ENCODE assay signal across 7 cellular contexts in the genomic region with DNA sequence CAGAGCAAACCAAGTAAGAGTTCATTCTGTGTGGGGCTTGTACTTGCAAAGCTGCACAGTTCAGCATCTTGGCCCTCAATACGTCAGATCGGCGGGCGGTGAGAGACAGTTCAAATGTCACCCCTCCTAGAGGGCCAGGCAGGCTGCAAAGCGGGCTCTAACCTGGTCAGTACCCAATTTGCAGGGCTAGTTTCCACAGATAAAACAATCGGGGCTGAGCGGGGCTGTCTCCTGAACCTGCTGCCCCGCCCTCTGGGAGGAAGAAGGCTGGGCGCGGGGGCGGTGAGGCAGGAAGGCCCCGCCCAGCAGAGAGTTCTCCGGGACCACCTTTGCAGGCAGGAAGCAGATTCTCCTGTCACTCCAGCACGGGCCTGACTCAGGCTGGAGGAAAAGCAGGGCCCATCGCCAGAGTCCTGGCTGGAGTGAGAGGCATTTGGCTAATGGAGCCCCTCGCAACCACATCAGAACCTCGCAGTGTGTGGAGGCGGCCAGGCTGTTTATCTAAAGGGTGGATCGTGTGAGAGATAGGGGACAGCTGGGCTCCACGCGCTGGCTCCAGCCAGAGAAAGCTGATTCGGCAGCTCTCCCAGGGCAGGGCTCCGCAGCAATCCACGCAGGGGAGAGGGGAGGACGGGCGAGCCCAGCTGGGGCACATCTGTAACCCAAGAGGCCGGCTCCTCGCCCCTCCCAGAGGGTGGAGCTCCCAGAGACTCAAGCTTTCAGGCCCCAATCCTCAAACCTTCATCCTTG.
A peak's percentile ranks its signal among the peaks of the same experiment; 100 is the strongest.
DNase-seq lines count a peak whose midpoint lies in the region; ATAC-seq, FAIRE-seq and TF ChIP-seq lines count a peak whose summit lies in the region.

No MANE protein-coding gene starts in this region.

- no peaks in the 10 kb centered on the region for H3K9me3 Mint-ChIP-seq in activated CD8-positive, alpha-beta memory T cell treated with anti-CD3 and anti-CD28 coated beads, Interleukin-2, amount 10 ng/mL, durations not matched to agents 7 days and 5 days (ENCODE audit: low read depth)

- no TSS peak for BruUV-seq in endothelial cell of umbilical vein (replicated peaks; lab: Mats Ljungman, UMichigan)

- FAIRE-seq in GM18507 (lab: Jason Lieb, UNC) (peak; percentile 84), endothelial cell of umbilical vein (lab: Jason Lieb, UNC) (peak; percentile 85)

- peak overlapping the region; percentile 70 for H2AFZ ChIP-seq in endothelial cell of umbilical vein (ENCODE audit: low read depth, low read length)

- no peaks in the 10 kb centered on the region for H3K79me2 ChIP-seq in endothelial cell of umbilical vein (ENCODE audit: control insufficient read depth, insufficient read depth, low read length)

- intact Hi-C loops in endothelial cell of umbilical vein (cut with micrococcal nuclease): loop anchor here (2.0 kb wide), 1 partner anchor 13 kb away; no protein-coding TSS in a partner anchor

- H3K27ac ChIP-seq in endothelial cell of umbilical vein (ENCODE audit: insufficient read depth, low read depth, low read length): no peak overlapping the region
- peak overlapping the region; percentile 35 for H3K27ac ChIP-seq in muscle layer of colon (ENCODE audit: low read depth, low read length)

- no peaks in the 10 kb centered on the region for H4K20me1 ChIP-seq in endothelial cell of umbilical vein (replicated peaks; ENCODE audit: control insufficient read depth, extremely low read depth, insufficient read depth, low read length)

- H3K27me3 Mint-ChIP-seq in activated CD8-positive, alpha-beta memory T cell treated with anti-CD3 and anti-CD28 coated beads, Interleukin-2, amount 10 ng/mL, durations not matched to agents 7 days and 5 days: no peaks in the 10 kb centered on the region

- H3K27me3 ChIP-seq in endothelial cell of umbilical vein (ENCODE audit: control insufficient read depth in 2 of 2, insufficient read depth in 2 of 2, low read length in 2 of 2): no peaks in the 10 kb centered on the region
- no peaks in the 10 kb centered on the region for H3K27me3 ChIP-seq in muscle layer of colon (ENCODE audit: control insufficient read depth in 1 of 2, insufficient read depth in 2 of 2, low read length in 2 of 2)

- peak; percentile 32 for DNase-seq in GM18507 (ENCODE audit: extremely low spot score, insufficient read length, low read depth)
- DNase-seq in NCI-H226: peak; percentile 85
- DNase-seq in activated CD8-positive, alpha-beta memory T cell treated with anti-CD3 and anti-CD28 coated beads, Interleukin-2, amount 10 ng/mL, durations not matched to agents 7 days and 5 days: peak; percentile 81
- DNase-seq in endothelial cell of umbilical vein (ENCODE audit: low read depth, low spot score): peak; percentile 51
- peak; percentile 18 to 55 (median 40) for DNase-seq in stimulated activated naive CD4-positive, alpha-beta T cell (lab: John Stamatoyannopoulos, UW)

- H3K4me3 ChIP-seq in endothelial cell of umbilical vein (replicated peaks in 1 of 3; ENCODE audit: insufficient read depth in 1 of 3, low read depth in 1 of 3, low read length in 3 of 3): peak overlapping the region in 2 of 3 experiments; percentile 0 to 14
- peak overlapping the region; percentile 9 to 67 for H3K4me3 ChIP-seq in muscle layer of colon (ENCODE audit: low read depth in 1 of 2, low read length in 2 of 2)

- ATAC-seq in HG02763 (IDR thresholded peaks at IDR 0.05; ENCODE audit: unreplicated experiment): peak; percentile 70
- peak; percentile 89 for ATAC-seq in activated CD8-positive, alpha-beta memory T cell treated with anti-CD3 and anti-CD28 coated beads, Interleukin-2, amount 10 ng/mL, durations not matched to agents 7 days and 5 days

- H3K36me3 Mint-ChIP-seq in activated CD8-positive, alpha-beta memory T cell treated with anti-CD3 and anti-CD28 coated beads, Interleukin-2, amount 10 ng/mL, durations not matched to agents 7 days and 5 days: no peaks in the 10 kb centered on the region

- H3K36me3 ChIP-seq in endothelial cell of umbilical vein (ENCODE audit: control insufficient read depth in 2 of 2, extremely low read depth in 1 of 2, insufficient read depth in 2 of 2, low read length in 2 of 2) (no peaks in the 10 kb centered on the region), muscle layer of colon (ENCODE audit: insufficient read depth, low read length) (no peaks in the 10 kb centered on the region)

- H3K4me1 ChIP-seq in endothelial cell of umbilical vein (ENCODE audit: control insufficient read depth, extremely low read depth, insufficient read depth, low read length): peaks cover 7% of the 10 kb centered on the region
- peaks cover 8% of the 10 kb centered on the region for H3K4me1 ChIP-seq in muscle layer of colon (ENCODE audit: insufficient read depth, low read length)

- TF ChIP-seq POLR2A in endothelial cell of umbilical vein (IDR thresholded peaks at IDR 0.05; ENCODE audit: low read depth, low read length): no peak

- H3K4me1 Mint-ChIP-seq in activated CD8-positive, alpha-beta memory T cell treated with anti-CD3 and anti-CD28 coated beads, Interleukin-2, amount 10 ng/mL, durations not matched to agents 7 days and 5 days: peaks cover 28% of the 10 kb centered on the region

- POLR2A ChIA-PET in endothelial cell of umbilical vein (lab: Charles Lee): no interaction called here

- peak overlapping the region; percentile 77 for H3K4me3 Mint-ChIP-seq in activated CD8-positive, alpha-beta memory T cell treated with anti-CD3 and anti-CD28 coated beads, Interleukin-2, amount 10 ng/mL, durations not matched to agents 7 days and 5 days

- peak overlapping the region; percentile 67 for H3K4me2 ChIP-seq in endothelial cell of umbilical vein (ENCODE audit: insufficient read depth, low read length)

- dilution Hi-C loops in endothelial cell of umbilical vein (cut with MboI; ENCODE audit: extremely low pct_ligation_motif_present, low sequenced_read_pairs): no loop called here

- no peaks in the 10 kb centered on the region for H3K9me1 ChIP-seq in endothelial cell of umbilical vein (replicated peaks; ENCODE audit: control insufficient read depth, extremely low read depth, insufficient read depth, low read length)

- TF ChIP-seq CTCF in endothelial cell of umbilical vein (IDR thresholded peaks at IDR 0.05; ENCODE audit: extremely low read depth in 1 of 2, insufficient read depth in 1 of 2, low read depth in 1 of 2, low read length in 2 of 2): no peak

- CTCF ChIA-PET in activated CD8-positive, alpha-beta memory T cell treated with anti-CD3 and anti-CD28 coated beads, Interleukin-2, amount 10 ng/mL, durations not matched to agents 7 days and 5 days (lab: Charles Lee): interaction anchor here (0.5 to 3.4 kb wide), 13 partner anchors 8 to 175 kb away, joined by 3 to 13 read pairs (median 4); no protein-coding TSS in a partner anchor
- CTCF ChIA-PET in endothelial cell of umbilical vein (lab: Charles Lee): interaction anchor here (0.7 to 2.7 kb wide), 7 partner anchors 8 to 113 kb away, joined by 3 to 11 read pairs (median 3); no protein-coding TSS in a partner anchor

- no peaks in the 10 kb centered on the region for H3K9me3 ChIP-seq in endothelial cell of umbilical vein (replicated peaks; ENCODE audit: control insufficient read depth, insufficient read depth, low read length)
- no peaks in the 10 kb centered on the region for H3K9me3 ChIP-seq in muscle layer of colon (ENCODE audit: low read length)

- H3K9ac ChIP-seq in endothelial cell of umbilical vein (replicated peaks; ENCODE audit: extremely low read depth, insufficient read depth, low read length) (peak overlapping the region; percentile 30), muscle layer of colon (ENCODE audit: low read length) (peak overlapping the region; percentile 29)

- H3K27ac Mint-ChIP-seq in activated CD8-positive, alpha-beta memory T cell treated with anti-CD3 and anti-CD28 coated beads, Interleukin-2, amount 10 ng/mL, durations not matched to agents 7 days and 5 days: peak overlapping the region; percentile 90

TF ChIP-seq in endothelial cell of umbilical vein, 7 proteins besides CTCF, POLR2A, EP300 and RAD21:
- peak; percentile 33 for TF ChIP-seq POLR2AphosphoS5 (IDR thresholded peaks at IDR 0.05; ENCODE audit: insufficient read depth, low read depth, low read length)
- no peak for TF ChIP-seq FOS (IDR thresholded peaks at IDR 0.05; ENCODE audit: borderline replicate concordance, insufficient read depth, low read length)
- TF ChIP-seq, protein P1, sequence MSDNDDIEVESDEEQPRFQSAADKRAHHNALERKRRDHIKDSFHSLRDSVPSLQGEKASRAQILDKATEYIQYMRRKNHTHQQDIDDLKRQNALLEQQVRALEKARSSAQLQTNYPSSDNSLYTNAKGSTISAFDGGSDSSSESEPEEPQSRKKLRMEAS (IDR thresholded peaks at IDR 0.05; ENCODE audit: insufficient read depth, insufficient read length): no peak
- TF ChIP-seq JUN (IDR thresholded peaks at IDR 0.05; ENCODE audit: borderline replicate concordance, insufficient read depth, insufficient read length, low read depth): no peak
- TF ChIP-seq GATA2 (IDR thresholded peaks at IDR 0.05; ENCODE audit: insufficient read depth, insufficient read length, low read depth, low read length): no peak
- TF ChIP-seq EZH2 (IDR thresholded peaks at IDR 0.05; ENCODE audit: borderline replicate concordance, low read depth, low read length, severe bottlenecking): no peak
- no peak for TF ChIP-seq MYC (IDR thresholded peaks at IDR 0.05; ENCODE audit: low read depth, low read length)

Comparison
In these comparisons a context has a peak if more than half of its experiments do, and no peak if none do; other contexts are left out.
1. DNase-seq: peak in every context shown above with its lines; median percentile 85 in NCI-H226; 81 in activated CD8-positive, alpha-beta memory T cell treated with anti-CD3 and anti-CD28 coated beads, Interleukin-2, amount 10 ng/mL, durations not matched to agents 7 days and 5 days; 51 in endothelial cell of umbilical vein; 40 in stimulated activated naive CD4-positive, alpha-beta T cell; 32 in GM18507.